Comparison of ENCODE assay signal across 1 cellular context in genomic region chr16:1968146-1968953, GRCh38.
TF ChIP-seq lines count a peak whose summit lies in the region.

No MANE protein-coding gene starts in this region.

TF ChIP-seq in HCT116, 20 proteins besides CTCF, POLR2A, EP300 and RAD21 (continued from another document):
- TF ChIP-seq REST (IDR thresholded peaks at IDR 0.05; ENCODE audit: low read depth): no peak
- TF ChIP-seq CBX3 (IDR thresholded peaks at IDR 0.05; ENCODE audit: low read depth): no peak
- TF ChIP-seq SIN3A (IDR thresholded peaks at IDR 0.05; ENCODE audit: low read depth): no peak
- no peak for TF ChIP-seq YY1 (IDR thresholded peaks at IDR 0.05; ENCODE audit: extremely low read depth, insufficient replicate concordance, low read depth, low read length)
- TF ChIP-seq EGR1 (IDR thresholded peaks at IDR 0.05; ENCODE audit: low read depth): no peak
- no peak for TF ChIP-seq ZNF274 (IDR thresholded peaks at IDR 0.05; ENCODE audit: low read depth, low read length)
- TF ChIP-seq JUND (IDR thresholded peaks at IDR 0.05): no peak
- TF ChIP-seq MAX (IDR thresholded peaks at IDR 0.05): no peak
- TF ChIP-seq CEBPB (IDR thresholded peaks at IDR 0.05; ENCODE audit: low read depth): no peak
